ENCODE assay signal across 22 cellular contexts in the genomic region with DNA sequence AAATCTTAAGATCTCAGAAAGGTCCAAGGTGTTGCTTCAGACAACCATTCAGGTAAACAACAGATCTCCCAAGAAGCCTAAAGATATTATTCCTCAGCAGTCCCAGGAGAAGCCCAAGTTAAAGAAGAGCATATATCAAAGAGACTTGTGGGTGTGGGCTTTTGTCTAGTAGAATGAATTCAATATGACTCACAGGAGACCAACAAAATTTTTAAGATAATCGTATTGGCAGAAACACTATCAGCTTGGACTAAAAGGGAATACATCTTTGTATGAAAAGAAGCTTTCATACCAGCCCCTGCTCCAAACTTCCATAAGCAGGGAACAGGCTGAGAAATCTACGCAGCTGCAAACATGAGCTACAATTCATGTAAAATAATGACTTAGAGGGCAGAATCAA. TPM values are rescaled to one million over a fixed set of nuclear protein-coding genes. Genes with fewer than 3 reads are reported as not detected.
DNase-seq lines count a peak whose midpoint lies in the region; ATAC-seq, FAIRE-seq and TF ChIP-seq lines count a peak whose summit lies in the region.
"Had no signal": no experiment of that assay in that cellular context is flagged by ENCODE, and none has a peak within 500 bp of the region (broad histone marks: within the 10 kb centered on the region; RNA-seq: fewer than 3 reads in every experiment).

No MANE protein-coding gene starts in this region.

- TF ChIP-seq POLR2A in HepG2 (IDR thresholded peaks at IDR 0.05; ENCODE audit: insufficient read depth in 1 of 2, low read depth in 2 of 2, low read length in 2 of 2) (no peak), right lobe of liver (IDR thresholded peaks at IDR 0.05) (no peak), K562 (conservative IDR thresholded peaks at IDR 0.05) (no peak)

- intact Hi-C loops in HepG2 (cut with micrococcal nuclease; ENCODE audit: unreplicated experiment) (no loop called here), right lobe of liver (cut with DNase I) (no loop called here), K562 (cut with micrococcal nuclease) (no loop called here)

- ATAC-seq in HepG2, result no peak
- no peak for ATAC-seq in right lobe of liver
- no peak for ATAC-seq in WTC11
- no peak for ATAC-seq in K562
- ATAC-seq in HG02884 (IDR thresholded peaks at IDR 0.05; ENCODE audit: unreplicated experiment), result no peak
- ATAC-seq in HG03460 (IDR thresholded peaks at IDR 0.05; ENCODE audit: unreplicated experiment), result no peak
- ATAC-seq: A549; CD8-positive, alpha-beta T cell had no signal

- DNase-seq in HepG2 (ENCODE audit: low spot score) (no peak), right lobe of liver (no peak), WTC11 (ENCODE audit: low spot score) (no peak), K562 (ENCODE audit: extremely low read depth in 1 of 4, low spot score in 3 of 4) (no peak)
- no peak for DNase-seq in effector CD8-positive, alpha-beta T cell (lab: John Stamatoyannopoulos, UW)
- DNase-seq: AML-193; Caco-2; Calu3; CD4-positive, alpha-beta T cell; CD8-positive, alpha-beta T cell; DMS79 treated with DMSO at 0.1 percent for 48 hours; GF-D8 had no signal

- H3K4me1 ChIP-seq in HepG2 (ENCODE audit: insufficient read depth, low read length), result peaks cover 6% of the 10 kb centered on the region; the same call in 1 of the 2 replicates
- no peaks in the 10 kb centered on the region for H3K4me1 ChIP-seq in right lobe of liver
- H3K4me1 ChIP-seq in K562 (replicated peaks in 1 of 2; ENCODE audit: control insufficient read depth in 2 of 2, insufficient read depth in 2 of 2, low read length in 2 of 2), result peaks cover 0 to 6% of the 10 kb centered on the region in 2 experiments; a peak in 1 of 5 replicates
- H3K4me1 ChIP-seq: BLaER1 treated with 17β-estradiol and CSF1 and Interleukin-3, amounts not matched to agents 10 nM and 100 nM had no signal

- no peak overlapping the region for H3K27ac Mint-ChIP-seq in WTC11
- H3K27ac Mint-ChIP-seq: B cell; CD4-positive, alpha-beta T cell; CD8-positive, alpha-beta T cell had no signal

- H3K9me3 ChIP-seq in HepG2 (ENCODE audit: low read length), result peaks cover 12% of the 10 kb centered on the region; the same call in 1 of the 2 replicates
- H3K9me3 ChIP-seq in right lobe of liver, result no peaks in the 10 kb centered on the region
- H3K9me3 ChIP-seq in K562 (replicated peaks; ENCODE audit: control insufficient read depth, insufficient read depth, low read depth, low read length), result no peaks in the 10 kb centered on the region; the same call in 1 of the 2 replicates

- TF ChIP-seq CTCF in HepG2 (CRISPR knock-in tag; IDR thresholded peaks at IDR 0.05) (no peak), right lobe of liver (IDR thresholded peaks at IDR 0.05) (no peak), WTC11 (IDR thresholded peaks at IDR 0.05) (no peak), K562 (IDR thresholded peaks at IDR 0.05 in 2 of 3, conservative IDR thresholded peaks at IDR 0.05 in 1 of 3; ENCODE audit: insufficient read depth in 2 of 3, low read depth in 1 of 3, low read length in 3 of 3) (no peak)

- TF ChIP-seq EP300 in HepG2 (IDR thresholded peaks at IDR 0.05; ENCODE audit: low read depth in 2 of 2, low read length in 2 of 2), result no peak
- TF ChIP-seq EP300 in HepG2 (CRISPR knock-in tag; IDR thresholded peaks at IDR 0.05; ENCODE audit: borderline replicate concordance), result no peak
- TF ChIP-seq EP300 in K562 (IDR thresholded peaks at IDR 0.05; ENCODE audit: low read length), result no peak

- H3K9ac ChIP-seq in HepG2 (ENCODE audit: insufficient read depth, low read depth, low read length), result no peak overlapping the region
- no peak overlapping the region for H3K9ac ChIP-seq in K562 (ENCODE audit: insufficient read depth in 1 of 2, low read depth in 2 of 2, low read length in 2 of 2)
- H3K9ac ChIP-seq: BLaER1 treated with 17β-estradiol and CSF1 and Interleukin-3, amounts not matched to agents 10 nM and 100 nM had no signal

- H3K27me3 Mint-ChIP-seq in WTC11 (ENCODE audit: low read depth), result no peaks in the 10 kb centered on the region; the same call in 1 of the 2 replicates
- H3K27me3 Mint-ChIP-seq: CD4-positive, alpha-beta T cell had no signal

- H3K36me3 ChIP-seq in HepG2 (replicated peaks in 1 of 2; ENCODE audit: control insufficient read depth in 1 of 2, insufficient read depth in 2 of 2, low read length in 2 of 2), result peaks cover 2 to 5% of the 10 kb centered on the region in 2 experiments
- H3K36me3 ChIP-seq in right lobe of liver, result peaks cover 0 to 2% (median 0%) of the 10 kb centered on the region in 4 donors
- peaks cover 3% of the 10 kb centered on the region; the same call in 1 of the 3 replicates for H3K36me3 ChIP-seq in K562 (ENCODE audit: control insufficient read depth, insufficient read depth, low read length)

- no peaks in the 10 kb centered on the region for H3K4me1 Mint-ChIP-seq in WTC11
- H3K4me1 Mint-ChIP-seq: B cell had no signal

- no peaks in the 10 kb centered on the region for H3K9me1 ChIP-seq in K562 (ENCODE audit: control insufficient read depth, insufficient read depth, low read length)

- no peaks in the 10 kb centered on the region for H4K20me1 ChIP-seq in HepG2 (ENCODE audit: insufficient read depth, low read length)
- H4K20me1 ChIP-seq in K562 (replicated peaks; ENCODE audit: control insufficient read depth, insufficient read depth, low read length), result no peaks in the 10 kb centered on the region
- H4K20me1 ChIP-seq: BLaER1 treated with 17β-estradiol and CSF1 and Interleukin-3, amounts not matched to agents 10 nM and 100 nM had no signal

- BruUV-seq in HepG2 (replicated peaks; lab: Mats Ljungman, UMichigan), result no TSS peak
- BruUV-seq in K562 (replicated peaks; lab: Mats Ljungman, UMichigan), result no TSS peak

- H2AFZ ChIP-seq in HepG2 (ENCODE audit: low read length), result no peak overlapping the region
- H2AFZ ChIP-seq in K562 (ENCODE audit: low read depth, low read length), result no peak overlapping the region

- H3K27me3 ChIP-seq in HepG2 (ENCODE audit: control insufficient read depth in 1 of 2, insufficient read depth in 2 of 2, low read length in 2 of 2), result no peaks in the 10 kb centered on the region
- H3K27me3 ChIP-seq in right lobe of liver, result no peaks in the 10 kb centered on the region
- H3K27me3 ChIP-seq in K562 (ENCODE audit: control insufficient read depth in 2 of 2, insufficient read depth in 2 of 2, low read length in 2 of 2), result no peaks in the 10 kb centered on the region
- H3K27me3 ChIP-seq: BLaER1 treated with 17β-estradiol and CSF1 and Interleukin-3, amounts not matched to agents 10 nM and 100 nM had no signal

- no peak overlapping the region for H3K4me2 ChIP-seq in HepG2 (ENCODE audit: low read depth, low read length)
- no peak overlapping the region for H3K4me2 ChIP-seq in K562 (ENCODE audit: insufficient read depth, low read length)
- H3K4me2 ChIP-seq: A549; BLaER1 treated with 17β-estradiol and CSF1 and Interleukin-3, amounts not matched to agents 10 nM and 100 nM had no signal

- H3K4me3 Mint-ChIP-seq in WTC11, result no peak overlapping the region
- H3K4me3 Mint-ChIP-seq: B cell; CD4-positive, alpha-beta T cell; CD8-positive, alpha-beta T cell had no signal

- POLR2A ChIA-PET in HepG2 (lab: Yijun Ruan, JAX), result interaction anchor here (1.4 kb wide), 1 partner anchor 9 kb away, joined by 3 read pairs; no protein-coding TSS in a partner anchor
- POLR2A ChIA-PET in WTC11 (lab: Charles Lee), result no interaction called here
- POLR2A ChIA-PET in K562 (lab: Yijun Ruan, JAX), result no interaction called here

- CTCF ChIA-PET in HepG2 (lab: Yijun Ruan, JAX; ENCODE audit: low intra/inter-chr PET ratio, low total read pairs) (no interaction called here), WTC11 (lab: Charles Lee) (interaction anchor here (0.6 kb wide), 1 partner anchor 769 kb away, joined by 3 read pairs; no protein-coding TSS in a partner anchor), K562 (lab: Yijun Ruan, JAX; ENCODE audit: low intra/inter-chr PET ratio) (no interaction called here)

- FAIRE-seq in HepG2 (lab: Jason Lieb, UNC) (no peak), K562 (lab: Jason Lieb, UNC) (no peak)
- FAIRE-seq: A549, D721Med, G401.6, GM19239 had no signal

- no peak overlapping the region for H3K4me3 ChIP-seq in HepG2 (replicated peaks in 1 of 3; ENCODE audit: insufficient read depth in 1 of 3, low read depth in 2 of 3, low read length in 3 of 3)
- H3K4me3 ChIP-seq in right lobe of liver, result no peak overlapping the region
- no peak overlapping the region for H3K4me3 ChIP-seq in K562
- H3K4me3 ChIP-seq: A549 had no signal

- TF ChIP-seq RAD21 in HepG2 (CRISPR knock-in tag; IDR thresholded peaks at IDR 0.05) (no peak), K562 (CRISPR knock-in tag; conservative IDR thresholded peaks at IDR 0.05 in 1 of 2, IDR thresholded peaks at IDR 0.05 in 1 of 2) (no peak)

- H3K79me2 ChIP-seq in HepG2 (ENCODE audit: insufficient read depth, low read length) (peaks cover 90% of the 10 kb centered on the region), K562 (ENCODE audit: control insufficient read depth, insufficient read depth, low read length) (peaks cover 43% of the 10 kb centered on the region)

- no peak overlapping the region for H3K27ac ChIP-seq in HepG2 (ENCODE audit: extremely low read length, insufficient read depth, low read length)
- no peak overlapping the region for H3K27ac ChIP-seq in right lobe of liver
- H3K27ac ChIP-seq in K562 (ENCODE audit: extremely low read depth, low read depth, low read length), result no peak overlapping the region
- H3K27ac ChIP-seq: 22Rv1; A549; BLaER1 treated with 17β-estradiol and CSF1 and Interleukin-3, amounts not matched to agents 10 nM and 100 nM; C4-2B had no signal

- peaks cover 29% of the 10 kb centered on the region for H3K36me3 Mint-ChIP-seq in WTC11

- 100% methylated on average over 2 of the region's 2 CpGs for WGBS in HepG2 (ENCODE audit: low lambda C conversion rate)
- WGBS in right lobe of liver (ENCODE audit: insufficient coverage, low coverage, low lambda C conversion rate, missing lambda C conversion rate), result 100% methylated on average over 2 of the region's 2 CpGs
- WGBS in K562 (ENCODE audit: insufficient coverage, low coverage, missing lambda C conversion rate), result 86% methylated on average over 2 of the region's 2 CpGs

- peaks cover 23% of the 10 kb centered on the region for H3K9me3 Mint-ChIP-seq in WTC11

- in situ Hi-C loops in HepG2 (cut with HindIII; ENCODE audit: extremely low pct_ligation_motif_present, low pct_unique_long_range_greater_than_20kb), result no loop called here
- in situ Hi-C loops in K562 (cut with MboI), result no loop called here

RNA-seq across cellular contexts. Expression of a gene that starts 10.2 kb away (rescaled TPM):
- total RNA-seq in HepG2 (2016; rRNA removed; fragmentation: Illumina TruSeq; extraction: Trizol), result 162 and 227 TPM in 2 replicates
- 53.8 and 56.6 TPM in 2 replicates for total RNA-seq in HepG2 (2016; cell fraction: cytosol; rRNA removed; fragmentation: Illumina TruSeq; extraction: Trizol; ENCODE audit: low read depth)
- total RNA-seq in HepG2 (2016; cell fraction: insoluble cytoplasmic fraction; rRNA removed; fragmentation: Illumina TruSeq; extraction: Trizol), result 167 and 237 TPM in 2 replicates
- 106 and 117 TPM in 2 replicates for total RNA-seq in HepG2 (2016; cell fraction: membrane; rRNA removed; fragmentation: Illumina TruSeq; extraction: Trizol)
- 61.8 and 66.6 TPM in 2 replicates for total RNA-seq in HepG2 (2016; cell fraction: nucleus; rRNA removed; fragmentation: Illumina TruSeq; extraction: Trizol)
- polyA plus RNA-seq in HepG2 (2011; rRNA removed), result 19.9 and 32.0 TPM in 2 replicates
- polyA plus RNA-seq in HepG2 (2011; cell fraction: cytosol; rRNA removed), result 14.6 and 17.1 TPM in 2 replicates
- polyA plus RNA-seq in HepG2 (2011; cell fraction: nucleus; rRNA removed), result 5.7 and 8.6 TPM in 2 replicates
- polyA plus RNA-seq in HepG2 (2012), result 37.5 and 38.0 TPM in 2 replicates
- 41.8 and 48.7 TPM in 2 replicates for polyA plus RNA-seq in HepG2 (2016; cell fraction: cytosol; fragmentation: Illumina TruSeq; extraction: Trizol; ENCODE audit: low read depth)
- 146 and 166 TPM in 2 replicates for polyA plus RNA-seq in HepG2 (2016; cell fraction: insoluble cytoplasmic fraction; fragmentation: Illumina TruSeq; extraction: Trizol; ENCODE audit: low read depth)
- 62.0 and 63.7 TPM in 2 replicates for polyA plus RNA-seq in HepG2 (2016; cell fraction: membrane; fragmentation: Illumina TruSeq; extraction: Trizol; ENCODE audit: low read depth)
- 65.5 and 72.3 TPM in 2 replicates for polyA plus RNA-seq in HepG2 (2016; cell fraction: nucleus; fragmentation: Illumina TruSeq; extraction: Trizol; ENCODE audit: insufficient read depth, low read depth)
- polyA minus RNA-seq in HepG2 (2011; rRNA and poly(A)+ RNA removed; ENCODE audit: low replicate concordance), result 6.1 and 7.3 TPM in 2 replicates
- 19.1 and 19.5 TPM in 2 replicates for polyA minus RNA-seq in HepG2 (2011; cell fraction: cytosol; rRNA and poly(A)+ RNA removed)
- polyA minus RNA-seq in HepG2 (2011; cell fraction: nucleus; rRNA and poly(A)+ RNA removed), result 20.9 and 21.8 TPM in 2 replicates
- 10 to 100 TPM; 12.0 to 26.4 (median 20.3) TPM for total RNA-seq in right lobe of liver
- total RNA-seq in WTC11 (2021), result 50.7 to 54.3 TPM (median 53.1 TPM) in 3 replicates
- 8.0 and 35.8 TPM in 2 replicates for total RNA-seq in K562 (2011; cell fraction: chromatin; rRNA removed; ENCODE audit: low replicate concordance)
- 3.3 and 5.7 TPM in 2 replicates for total RNA-seq in K562 (2011; cell fraction: nucleolus; rRNA removed)
- 8.6 and 9.2 TPM in 2 replicates for total RNA-seq in K562 (2011; cell fraction: nucleoplasm; rRNA removed)
- total RNA-seq in K562 (2014; rRNA removed), result 37.6 and 38.9 TPM in 2 replicates
- total RNA-seq in K562 (2014; rRNA removed; fragmentation: Illumina TruSeq; extraction: Trizol), result 78.0 and 89.1 TPM in 2 replicates
- total RNA-seq in K562 (2015; rRNA removed; fragmentation: Illumina TruSeq; extraction: Trizol), result 42.2 and 46.7 TPM in 2 replicates
- total RNA-seq in K562 (2021), result 46.9 and 48.8 TPM in 2 replicates
- polyA plus RNA-seq in K562 (2011; rRNA removed), result 42.5 and 70.7 TPM in 2 replicates
- polyA plus RNA-seq in K562 (2011; cell fraction: cytosol; rRNA removed), result 9.6 and 20.6 TPM in 2 replicates
- 6.0 and 11.1 TPM in 2 replicates for polyA plus RNA-seq in K562 (2011; cell fraction: nucleus; rRNA removed)
- 32.7 and 33.7 TPM in 2 replicates for polyA plus RNA-seq in K562 (2012)
- polyA plus RNA-seq in K562 (2014; fragmentation: Illumina TruSeq; extraction: Trizol), result 53.8 and 57.9 TPM in 2 replicates
- 10 to 100 TPM; 23.2 to 29.8 TPM for polyA plus RNA-seq in K562 (2014; fragmentation: Nextera tagmentation; extraction: Ambion mirVana)
- polyA plus RNA-seq in K562 (2014; rRNA removed), result 42.3 and 43.6 TPM in 2 replicates
- 45.3 and 51.5 TPM in 2 replicates for polyA minus RNA-seq in K562 (2011; rRNA and poly(A)+ RNA removed)
- polyA minus RNA-seq in K562 (2011; cell fraction: cytosol; rRNA and poly(A)+ RNA removed), result 16.8 and 20.3 TPM in 2 replicates
- 9.7 and 16.2 TPM in 2 replicates for polyA minus RNA-seq in K562 (2011; cell fraction: nucleus; rRNA and poly(A)+ RNA removed)
